ENCODE assay signal across 22 cellular contexts in genomic region chr3:127464642-127465041, GRCh38.
A peak's percentile ranks its signal among the peaks of the same experiment; 100 is the strongest.
DNase-seq lines count a peak whose midpoint lies in the region; ATAC-seq and TF ChIP-seq lines count a peak whose summit lies in the region.
"Had no signal": no experiment of that assay in that cellular context is flagged by ENCODE, and none has a peak within 500 bp of the region (broad histone marks: within the 10 kb centered on the region; RNA-seq: fewer than 3 reads in every experiment).

No MANE protein-coding gene starts in this region.

- H3K4me1 ChIP-seq in transverse colon (peaks cover 0 to 5% (median 0%) of the 10 kb centered on the region in 4 donors), suprapubic skin (no peaks in the 10 kb centered on the region)
- H3K4me1 ChIP-seq: HAP-1 had no signal

- H3K36me3 ChIP-seq in transverse colon (no peaks in the 10 kb centered on the region), suprapubic skin (no peaks in the 10 kb centered on the region)
- H3K36me3 ChIP-seq: HAP-1 had no signal

- H3K4me3 Mint-ChIP-seq in neural crest cell, result no peak overlapping the region
- H3K4me3 Mint-ChIP-seq: CD4-positive, CD25-positive, alpha-beta regulatory T cell had no signal

- TF ChIP-seq CTCF in neural crest cell (conservative IDR thresholded peaks at IDR 0.05) (no peak), transverse colon (IDR thresholded peaks at IDR 0.05) (no peak), suprapubic skin (IDR thresholded peaks at IDR 0.05) (no peak)

- peaks cover 3% of the 10 kb centered on the region for H3K27me3 Mint-ChIP-seq in neural crest cell (ENCODE audit: low read depth)

- in situ Hi-C loops in transverse colon (cut with MboI; ENCODE audit: low pct_ligation_motif_present in 1 of 4, low pct_unique_long_range_greater_than_20kb in 1 of 4, low sequenced_read_pairs in 3 of 4), result loop anchor here in 3 of 4 donors (25.0 kb wide), 2 partner anchors 727 to 777 kb away; no protein-coding TSS in a partner anchor

- TF ChIP-seq POLR2A in transverse colon (IDR thresholded peaks at IDR 0.05) (no peak), suprapubic skin (IDR thresholded peaks at IDR 0.05) (no peak)

- 25 to 58% methylated on average over 2 to 7 of the region's 7 CpGs for WGBS in transverse colon (ENCODE audit: low coverage in 1 of 2), 2 donors
- 72% methylated on average over 7 of the region's 7 CpGs for WGBS in suprapubic skin

- H3K27ac Mint-ChIP-seq in neural crest cell (ENCODE audit: unreplicated experiment), result peak overlapping the region; percentile 35
- H3K27ac Mint-ChIP-seq: CD4-positive, CD25-positive, alpha-beta regulatory T cell had no signal

- no peaks in the 10 kb centered on the region for H3K36me3 Mint-ChIP-seq in neural crest cell (ENCODE audit: low read depth)
- H3K36me3 Mint-ChIP-seq: CD4-positive, CD25-positive, alpha-beta regulatory T cell had no signal

- H3K27ac ChIP-seq in transverse colon, result no peak overlapping the region
- H3K27ac ChIP-seq in suprapubic skin, result no peak overlapping the region
- H3K27ac ChIP-seq: GM23248 had no signal

- TF ChIP-seq EP300 in transverse colon (IDR thresholded peaks at IDR 0.05; ENCODE audit: low read depth) (no peak), suprapubic skin (IDR thresholded peaks at IDR 0.05) (no peak)

- intact Hi-C loops in transverse colon (cut with DNase I; ENCODE audit: low total_unique reads), result no loop called here

- peaks cover 6% of the 10 kb centered on the region for H3K9me3 Mint-ChIP-seq in neural crest cell

- H3K4me3 ChIP-seq in transverse colon (no peak overlapping the region), suprapubic skin (no peak overlapping the region)
- H3K4me3 ChIP-seq: GM23248, HAP-1 had no signal

- H3K9me3 ChIP-seq in transverse colon (no peaks in the 10 kb centered on the region), suprapubic skin (no peaks in the 10 kb centered on the region)
- H3K9me3 ChIP-seq: HAP-1, SK-N-SH had no signal

- ATAC-seq in esophagus mucosa, result peak; percentile 10

- no peaks in the 10 kb centered on the region for H3K27me3 ChIP-seq in transverse colon
- peaks cover 3% of the 10 kb centered on the region for H3K27me3 ChIP-seq in suprapubic skin

- H3K4me1 Mint-ChIP-seq in neural crest cell, result no peaks in the 10 kb centered on the region
- H3K4me1 Mint-ChIP-seq: CD4-positive, CD25-positive, alpha-beta regulatory T cell had no signal

- DNase-seq in NCI-H69 (lab: John Stamatoyannopoulos, UW), result peak; percentile 9
- DNase-seq in neural crest cell (ENCODE audit: low read depth, low spot score), result no peak
- peak; percentile 38 for DNase-seq in transverse colon
- DNase-seq in NCI-H345 treated with DMSO at 0.1 percent for 48 hours (lab: John Stamatoyannopoulos, UW; ENCODE audit: unreplicated experiment), result no peak
- no peak for DNase-seq in suprapubic skin (ENCODE audit: low spot score in 2 of 2)
- DNase-seq in NK-92 (lab: John Stamatoyannopoulos, UW; ENCODE audit: unreplicated experiment), result no peak
- DNase-seq in RPMI8226, result no peak
- DNase-seq: CD4-positive, CD25-positive, alpha-beta regulatory T cell; DMS 273 treated with DMSO at 0.1 percent for 48 hours; DMS79 treated with DMSO at 0.1 percent for 48 hours; GM23248; Karpas-422; NCI-H1417; NCI-H1694 treated with DMSO at 0.1 percent for 48 hours; NCI-H2107; NCI-H510A; NCI-H82; OCI-M1; SHP77 treated with DMSO at 0.1 percent for 48 hours; SK-N-SH had no signal

Comparison
In these comparisons a context has a peak if more than half of its experiments do, and no peak if none do; other contexts are left out.
1. DNase-seq: peak in NCI-H69 (single experiment) and transverse colon (single experiment); none in neural crest cell (single experiment), NCI-H345 treated with DMSO at 0.1 percent for 48 hours (single experiment), suprapubic skin (0 of 2), NK-92 (single experiment) and RPMI8226 (single experiment).